In the genomic region with DNA sequence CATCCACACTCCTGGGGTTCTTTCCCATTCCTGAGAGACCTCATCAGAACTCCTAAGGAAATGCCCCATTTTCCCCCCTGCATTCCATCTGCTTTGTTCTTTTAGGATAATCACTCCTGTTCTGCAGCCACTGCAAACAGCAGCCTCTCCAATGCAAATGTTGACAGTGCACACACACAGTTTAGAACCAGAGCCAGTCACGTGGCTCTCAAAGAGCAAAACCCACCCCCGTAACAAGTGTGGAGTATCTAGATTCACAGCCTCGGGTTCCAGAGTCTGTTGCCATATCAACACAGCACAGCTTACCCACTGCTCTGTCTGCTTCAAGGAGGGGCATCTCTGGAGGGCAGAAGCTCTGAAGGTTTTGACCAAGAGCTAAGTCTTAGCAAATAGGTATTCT, we compare ENCODE assay signal across 17 cellular contexts.
"Had no signal": no experiment of that assay in that cellular context is flagged by ENCODE, and none has a peak within 500 bp of the region (broad histone marks: within the 10 kb centered on the region; RNA-seq: fewer than 3 reads in every experiment).

No MANE protein-coding gene starts in this region.

- H3K27ac ChIP-seq: adrenal gland, cardiac muscle cell, gastroesophageal sphincter, ovary, spleen, testis, upper lobe of right lung had no signal

- ATAC-seq: gastroesophageal sphincter; sciatic nerve; stimulated activated naive CD8-positive, alpha-beta T cell treated with anti-CD3 and anti-CD28 coated beads, Interleukin-15, amount 100 ng/mL, for 72 hours had no signal

- DNase-seq: activated CD4-positive, alpha-beta memory T cell treated with anti-CD3 and anti-CD28 coated beads for 36 hours; activated effector memory CD4-positive, alpha-beta T cell treated with Interleukin-2 at 50 U/mL for 16 hours; activated T-cell treated with anti-CD3 and anti-CD28 coated beads, Interleukin-2, amount 50 U/mL, for 24 hours; adrenal gland; endodermal cell; erythroblast; nephron progenitor cell; ovary; spleen; stimulated activated naive CD8-positive, alpha-beta T cell treated with anti-CD3 and anti-CD28 coated beads, Interleukin-15, amount 100 ng/mL, for 72 hours; T-helper 1 cell; T1000; testis; upper lobe of right lung had no signal

- H3K9me3 ChIP-seq: adrenal gland, gastroesophageal sphincter, ovary, spleen, testis, upper lobe of right lung had no signal

- H3K4me3 ChIP-seq: adrenal gland, cardiac muscle cell, gastroesophageal sphincter, ovary, spleen, testis, upper lobe of right lung had no signal

- H3K4me1 ChIP-seq: adrenal gland, gastroesophageal sphincter, spleen, testis, upper lobe of right lung had no signal

- H3K36me3 ChIP-seq: adrenal gland, cardiac muscle cell, gastroesophageal sphincter, ovary, spleen, upper lobe of right lung had no signal

- H3K27me3 ChIP-seq: adrenal gland, cardiac muscle cell, ovary, spleen, testis, upper lobe of right lung had no signal
